ENCODE assay signal across 1 cellular context in the genomic region with DNA sequence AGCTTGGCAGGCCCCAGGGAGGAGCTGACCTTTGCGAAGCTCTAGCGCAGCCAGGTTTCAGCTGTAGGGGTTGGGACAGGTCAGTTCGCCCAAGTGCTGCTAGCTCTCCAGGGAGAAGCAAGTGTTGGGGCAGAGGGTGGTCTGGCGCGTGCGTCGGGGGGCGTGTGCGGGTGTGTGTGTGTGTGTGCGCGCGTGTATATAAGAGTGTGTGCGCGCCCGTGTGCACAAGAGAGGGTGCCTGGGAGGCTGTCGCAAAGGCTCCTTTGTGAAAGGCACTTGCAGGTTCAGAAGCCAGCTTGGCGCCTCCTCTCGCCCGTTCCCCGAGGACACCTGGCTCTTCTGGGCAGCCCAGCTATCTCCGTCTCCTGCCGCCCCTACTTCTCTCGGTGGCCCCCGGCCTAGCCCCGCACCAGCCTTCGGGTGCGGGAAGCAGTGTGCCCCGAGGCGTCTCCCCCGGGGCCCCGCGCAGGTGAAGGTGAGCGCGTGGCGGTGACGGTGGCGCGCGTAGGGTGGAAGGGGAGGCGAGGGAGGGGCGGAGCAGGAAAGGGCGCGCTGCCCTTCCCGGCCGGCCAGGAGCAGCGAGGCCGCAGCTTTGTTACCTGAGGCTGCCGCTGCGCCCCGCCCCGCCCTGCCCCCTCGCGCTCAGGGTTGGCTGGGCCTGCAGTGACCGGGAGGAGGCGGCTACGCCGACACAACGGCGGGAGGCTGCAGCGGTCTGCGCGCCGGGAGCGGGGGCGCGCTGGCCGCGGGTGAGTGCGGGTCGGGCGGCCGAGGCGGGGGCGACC.
TF ChIP-seq lines count a peak whose summit lies in the region.

A gene with protein sequence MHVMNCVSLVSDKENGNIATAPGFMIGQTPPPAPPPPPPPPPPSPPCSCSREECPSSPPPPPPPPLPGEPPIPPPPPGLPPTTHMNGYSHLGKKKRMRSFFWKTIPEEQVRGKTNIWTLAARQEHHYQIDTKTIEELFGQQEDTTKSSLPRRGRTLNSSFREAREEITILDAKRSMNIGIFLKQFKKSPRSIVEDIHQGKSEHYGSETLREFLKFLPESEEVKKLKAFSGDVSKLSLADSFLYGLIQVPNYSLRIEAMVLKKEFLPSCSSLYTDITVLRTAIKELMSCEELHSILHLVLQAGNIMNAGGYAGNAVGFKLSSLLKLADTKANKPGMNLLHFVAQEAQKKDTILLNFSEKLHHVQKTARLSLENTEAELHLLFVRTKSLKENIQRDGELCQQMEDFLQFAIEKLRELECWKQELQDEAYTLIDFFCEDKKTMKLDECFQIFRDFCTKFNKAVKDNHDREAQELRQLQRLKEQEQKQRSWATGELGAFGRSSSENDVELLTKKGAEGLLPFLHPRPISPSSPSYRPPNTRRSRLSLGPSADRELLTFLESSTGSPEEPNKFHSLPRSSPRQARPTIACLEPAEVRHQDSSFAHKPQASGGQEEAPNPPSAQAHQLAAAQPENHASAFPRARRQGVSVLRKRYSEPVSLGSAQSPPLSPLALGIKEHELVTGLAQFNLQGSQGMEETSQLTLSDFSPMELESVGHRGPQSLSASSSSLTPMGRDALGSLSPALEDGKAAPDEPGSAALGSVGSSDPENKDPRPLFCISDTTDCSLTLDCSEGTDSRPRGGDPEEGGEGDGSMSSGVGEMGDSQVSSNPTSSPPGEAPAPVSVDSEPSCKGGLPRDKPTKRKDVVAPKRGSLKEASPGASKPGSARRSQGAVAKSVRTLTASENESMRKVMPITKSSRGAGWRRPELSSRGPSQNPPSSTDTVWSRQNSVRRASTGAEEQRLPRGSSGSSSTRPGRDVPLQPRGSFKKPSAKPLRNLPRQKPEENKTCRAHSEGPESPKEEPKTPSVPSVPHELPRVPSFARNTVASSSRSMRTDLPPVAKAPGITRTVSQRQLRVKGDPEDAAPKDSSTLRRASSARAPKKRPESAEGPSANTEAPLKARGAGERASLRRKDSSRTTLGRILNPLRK (plus strand): TSS at position 663 of the 785 bp plus-strand sequence. CDS start 6,735 bp downstream, outside the sequence.

TF ChIP-seq in HEK293, 187 proteins besides CTCF, POLR2A, EP300 and RAD21 (continued from another document and continues in another):
- TF ChIP-seq, protein P1, sequence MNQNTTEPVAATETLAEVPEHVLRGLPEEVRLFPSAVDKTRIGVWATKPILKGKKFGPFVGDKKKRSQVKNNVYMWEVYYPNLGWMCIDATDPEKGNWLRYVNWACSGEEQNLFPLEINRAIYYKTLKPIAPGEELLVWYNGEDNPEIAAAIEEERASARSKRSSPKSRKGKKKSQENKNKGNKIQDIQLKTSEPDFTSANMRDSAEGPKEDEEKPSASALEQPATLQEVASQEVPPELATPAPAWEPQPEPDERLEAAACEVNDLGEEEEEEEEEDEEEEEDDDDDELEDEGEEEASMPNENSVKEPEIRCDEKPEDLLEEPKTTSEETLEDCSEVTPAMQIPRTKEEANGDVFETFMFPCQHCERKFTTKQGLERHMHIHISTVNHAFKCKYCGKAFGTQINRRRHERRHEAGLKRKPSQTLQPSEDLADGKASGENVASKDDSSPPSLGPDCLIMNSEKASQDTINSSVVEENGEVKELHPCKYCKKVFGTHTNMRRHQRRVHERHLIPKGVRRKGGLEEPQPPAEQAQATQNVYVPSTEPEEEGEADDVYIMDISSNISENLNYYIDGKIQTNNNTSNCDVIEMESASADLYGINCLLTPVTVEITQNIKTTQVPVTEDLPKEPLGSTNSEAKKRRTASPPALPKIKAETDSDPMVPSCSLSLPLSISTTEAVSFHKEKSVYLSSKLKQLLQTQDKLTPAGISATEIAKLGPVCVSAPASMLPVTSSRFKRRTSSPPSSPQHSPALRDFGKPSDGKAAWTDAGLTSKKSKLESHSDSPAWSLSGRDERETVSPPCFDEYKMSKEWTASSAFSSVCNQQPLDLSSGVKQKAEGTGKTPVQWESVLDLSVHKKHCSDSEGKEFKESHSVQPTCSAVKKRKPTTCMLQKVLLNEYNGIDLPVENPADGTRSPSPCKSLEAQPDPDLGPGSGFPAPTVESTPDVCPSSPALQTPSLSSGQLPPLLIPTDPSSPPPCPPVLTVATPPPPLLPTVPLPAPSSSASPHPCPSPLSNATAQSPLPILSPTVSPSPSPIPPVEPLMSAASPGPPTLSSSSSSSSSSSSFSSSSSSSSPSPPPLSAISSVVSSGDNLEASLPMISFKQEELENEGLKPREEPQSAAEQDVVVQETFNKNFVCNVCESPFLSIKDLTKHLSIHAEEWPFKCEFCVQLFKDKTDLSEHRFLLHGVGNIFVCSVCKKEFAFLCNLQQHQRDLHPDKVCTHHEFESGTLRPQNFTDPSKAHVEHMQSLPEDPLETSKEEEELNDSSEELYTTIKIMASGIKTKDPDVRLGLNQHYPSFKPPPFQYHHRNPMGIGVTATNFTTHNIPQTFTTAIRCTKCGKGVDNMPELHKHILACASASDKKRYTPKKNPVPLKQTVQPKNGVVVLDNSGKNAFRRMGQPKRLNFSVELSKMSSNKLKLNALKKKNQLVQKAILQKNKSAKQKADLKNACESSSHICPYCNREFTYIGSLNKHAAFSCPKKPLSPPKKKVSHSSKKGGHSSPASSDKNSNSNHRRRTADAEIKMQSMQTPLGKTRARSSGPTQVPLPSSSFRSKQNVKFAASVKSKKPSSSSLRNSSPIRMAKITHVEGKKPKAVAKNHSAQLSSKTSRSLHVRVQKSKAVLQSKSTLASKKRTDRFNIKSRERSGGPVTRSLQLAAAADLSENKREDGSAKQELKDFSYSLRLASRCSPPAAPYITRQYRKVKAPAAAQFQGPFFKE (tag by site-specific recombination; IDR thresholded peaks at IDR 0.05; ENCODE audit: borderline replicate concordance): no peak
- TF ChIP-seq, protein P2, sequence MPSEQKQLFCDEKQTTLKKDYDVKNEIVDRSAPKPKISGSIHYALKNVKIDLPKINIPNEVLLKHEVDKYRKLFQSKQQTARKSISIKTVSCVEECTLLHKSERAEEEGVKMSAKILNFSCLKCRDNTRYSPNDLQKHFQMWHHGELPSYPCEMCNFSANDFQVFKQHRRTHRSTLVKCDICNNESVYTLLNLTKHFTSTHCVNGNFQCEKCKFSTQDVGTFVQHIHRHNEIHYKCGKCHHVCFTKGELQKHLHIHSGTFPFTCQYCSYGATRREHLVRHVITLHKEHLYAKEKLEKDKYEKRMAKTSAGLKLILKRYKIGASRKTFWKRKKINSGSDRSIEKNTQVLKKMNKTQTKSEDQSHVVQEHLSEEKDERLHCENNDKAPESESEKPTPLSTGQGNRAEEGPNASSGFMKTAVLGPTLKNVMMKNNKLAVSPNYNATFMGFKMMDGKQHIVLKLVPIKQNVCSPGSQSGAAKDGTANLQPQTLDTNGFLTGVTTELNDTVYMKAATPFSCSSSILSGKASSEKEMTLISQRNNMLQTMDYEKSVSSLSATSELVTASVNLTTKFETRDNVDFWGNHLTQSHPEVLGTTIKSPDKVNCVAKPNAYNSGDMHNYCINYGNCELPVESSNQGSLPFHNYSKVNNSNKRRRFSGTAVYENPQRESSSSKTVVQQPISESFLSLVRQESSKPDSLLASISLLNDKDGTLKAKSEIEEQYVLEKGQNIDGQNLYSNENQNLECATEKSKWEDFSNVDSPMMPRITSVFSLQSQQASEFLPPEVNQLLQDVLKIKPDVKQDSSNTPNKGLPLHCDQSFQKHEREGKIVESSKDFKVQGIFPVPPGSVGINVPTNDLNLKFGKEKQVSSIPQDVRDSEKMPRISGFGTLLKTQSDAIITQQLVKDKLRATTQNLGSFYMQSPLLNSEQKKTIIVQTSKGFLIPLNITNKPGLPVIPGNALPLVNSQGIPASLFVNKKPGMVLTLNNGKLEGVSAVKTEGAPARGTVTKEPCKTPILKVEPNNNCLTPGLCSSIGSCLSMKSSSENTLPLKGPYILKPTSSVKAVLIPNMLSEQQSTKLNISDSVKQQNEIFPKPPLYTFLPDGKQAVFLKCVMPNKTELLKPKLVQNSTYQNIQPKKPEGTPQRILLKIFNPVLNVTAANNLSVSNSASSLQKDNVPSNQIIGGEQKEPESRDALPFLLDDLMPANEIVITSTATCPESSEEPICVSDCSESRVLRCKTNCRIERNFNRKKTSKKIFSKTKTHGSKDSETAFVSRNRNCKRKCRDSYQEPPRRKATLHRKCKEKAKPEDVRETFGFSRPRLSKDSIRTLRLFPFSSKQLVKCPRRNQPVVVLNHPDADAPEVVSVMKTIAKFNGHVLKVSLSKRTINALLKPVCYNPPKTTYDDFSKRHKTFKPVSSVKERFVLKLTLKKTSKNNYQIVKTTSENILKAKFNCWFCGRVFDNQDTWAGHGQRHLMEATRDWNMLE (tag by site-specific recombination; conservative IDR thresholded peaks at IDR 0.05; ENCODE audit: low read depth): no peak
- TF ChIP-seq, protein P3, sequence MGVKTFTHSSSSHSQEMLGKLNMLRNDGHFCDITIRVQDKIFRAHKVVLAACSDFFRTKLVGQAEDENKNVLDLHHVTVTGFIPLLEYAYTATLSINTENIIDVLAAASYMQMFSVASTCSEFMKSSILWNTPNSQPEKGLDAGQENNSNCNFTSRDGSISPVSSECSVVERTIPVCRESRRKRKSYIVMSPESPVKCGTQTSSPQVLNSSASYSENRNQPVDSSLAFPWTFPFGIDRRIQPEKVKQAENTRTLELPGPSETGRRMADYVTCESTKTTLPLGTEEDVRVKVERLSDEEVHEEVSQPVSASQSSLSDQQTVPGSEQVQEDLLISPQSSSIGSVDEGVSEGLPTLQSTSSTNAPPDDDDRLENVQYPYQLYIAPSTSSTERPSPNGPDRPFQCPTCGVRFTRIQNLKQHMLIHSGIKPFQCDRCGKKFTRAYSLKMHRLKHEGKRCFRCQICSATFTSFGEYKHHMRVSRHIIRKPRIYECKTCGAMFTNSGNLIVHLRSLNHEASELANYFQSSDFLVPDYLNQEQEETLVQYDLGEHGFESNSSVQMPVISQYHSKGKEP (tag by site-specific recombination; IDR thresholded peaks at IDR 0.05): no peak
- TF ChIP-seq OVOL3 (tag by site-specific recombination; IDR thresholded peaks at IDR 0.05) (no peak), ZNF623 (tag by site-specific recombination; IDR thresholded peaks at IDR 0.05) (no peak), ZNF394 (tag by site-specific recombination; IDR thresholded peaks at IDR 0.05; ENCODE audit: borderline replicate concordance) (no peak), ZNF19 (tag by site-specific recombination; IDR thresholded peaks at IDR 0.05; ENCODE audit: low read depth) (no peak), TCF7L2 (IDR thresholded peaks at IDR 0.05; ENCODE audit: borderline replicate concordance, low read depth, low read length) (no peak), KLF10 (tag by site-specific recombination; IDR thresholded peaks at IDR 0.05) (no peak), TSHZ1 (tag by site-specific recombination; IDR thresholded peaks at IDR 0.05; ENCODE audit: borderline replicate concordance) (no peak), ZNF391 (tag by site-specific recombination; IDR thresholded peaks at IDR 0.05; ENCODE audit: borderline replicate concordance, low read depth) (no peak), YY2 (tag by site-specific recombination; IDR thresholded peaks at IDR 0.05) (no peak), ZBTB20 (tag by site-specific recombination; IDR thresholded peaks at IDR 0.05) (peak; percentile 60; the same call in 1 of the 2 replicates), ZBTB6 (tag by site-specific recombination; IDR thresholded peaks at IDR 0.05) (no peak), ZNF660 (tag by site-specific recombination; IDR thresholded peaks at IDR 0.05) (no peak), ZNF366 (tag by site-specific recombination; conservative IDR thresholded peaks at IDR 0.05) (no peak), OSR2 (tag by site-specific recombination; IDR thresholded peaks at IDR 0.05) (no peak), ZNF843 (tag by site-specific recombination; IDR thresholded peaks at IDR 0.05) (peak; percentile 19; the same call in 1 of the 2 replicates)
- TF ChIP-seq, protein P4, sequence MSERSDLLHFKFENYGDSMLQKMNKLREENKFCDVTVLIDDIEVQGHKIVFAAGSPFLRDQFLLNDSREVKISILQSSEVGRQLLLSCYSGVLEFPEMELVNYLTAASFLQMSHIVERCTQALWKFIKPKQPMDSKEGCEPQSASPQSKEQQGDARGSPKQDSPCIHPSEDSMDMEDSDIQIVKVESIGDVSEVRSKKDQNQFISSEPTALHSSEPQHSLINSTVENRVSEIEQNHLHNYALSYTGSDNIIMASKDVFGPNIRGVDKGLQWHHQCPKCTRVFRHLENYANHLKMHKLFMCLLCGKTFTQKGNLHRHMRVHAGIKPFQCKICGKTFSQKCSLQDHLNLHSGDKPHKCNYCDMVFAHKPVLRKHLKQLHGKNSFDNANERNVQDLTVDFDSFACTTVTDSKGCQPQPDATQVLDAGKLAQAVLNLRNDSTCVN (tag by site-specific recombination; optimal IDR thresholded peaks at IDR 0.05): peak; percentile 85
- TF ChIP-seq, protein P5, sequence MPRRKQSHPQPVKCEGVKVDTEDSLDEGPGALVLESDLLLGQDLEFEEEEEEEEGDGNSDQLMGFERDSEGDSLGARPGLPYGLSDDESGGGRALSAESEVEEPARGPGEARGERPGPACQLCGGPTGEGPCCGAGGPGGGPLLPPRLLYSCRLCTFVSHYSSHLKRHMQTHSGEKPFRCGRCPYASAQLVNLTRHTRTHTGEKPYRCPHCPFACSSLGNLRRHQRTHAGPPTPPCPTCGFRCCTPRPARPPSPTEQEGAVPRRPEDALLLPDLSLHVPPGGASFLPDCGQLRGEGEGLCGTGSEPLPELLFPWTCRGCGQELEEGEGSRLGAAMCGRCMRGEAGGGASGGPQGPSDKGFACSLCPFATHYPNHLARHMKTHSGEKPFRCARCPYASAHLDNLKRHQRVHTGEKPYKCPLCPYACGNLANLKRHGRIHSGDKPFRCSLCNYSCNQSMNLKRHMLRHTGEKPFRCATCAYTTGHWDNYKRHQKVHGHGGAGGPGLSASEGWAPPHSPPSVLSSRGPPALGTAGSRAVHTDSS (tag by site-specific recombination; IDR thresholded peaks at IDR 0.05): no peak
